8 cellular contexts compared by ENCODE assay signal in genomic region chr11:130002846-130003716, GRCh38. TPM values are rescaled to one million over a fixed set of nuclear protein-coding genes. Genes with fewer than 3 reads are reported as not detected.
A peak's percentile ranks its signal among the peaks of the same experiment; 100 is the strongest.
DNase-seq lines count a peak whose midpoint lies in the region; ATAC-seq, FAIRE-seq and TF ChIP-seq lines count a peak whose summit lies in the region.

No MANE protein-coding gene starts in this region.

- peak; percentile 72 for ATAC-seq in HG03442 (IDR thresholded peaks at IDR 0.05; ENCODE audit: unreplicated experiment)
- ATAC-seq in activated CD4-positive, alpha-beta T cell treated with anti-CD3 and anti-CD28 coated beads for 36 hours, result peak; percentile 82

- H3K4me3 ChIP-seq in BE2C (ENCODE audit: low read depth, low read length) (peak overlapping the region; percentile 88), choroid plexus epithelial cell (ENCODE audit: low read depth, low read length) (peak overlapping the region; percentile 77), kidney epithelial cell (ENCODE audit: low read depth, low read length) (peak overlapping the region; percentile 57)

- no peaks in the 10 kb centered on the region for H3K27me3 Mint-ChIP-seq in activated CD4-positive, alpha-beta T cell treated with anti-CD3 and anti-CD28 coated beads for 36 hours

- H3K4me1 ChIP-seq in BE2C, result no peaks in the 10 kb centered on the region

- no peaks in the 10 kb centered on the region for H3K9me3 ChIP-seq in BE2C

- CTCF ChIA-PET in activated CD4-positive, alpha-beta T cell treated with anti-CD3 and anti-CD28 coated beads for 36 hours (lab: Charles Lee), result interaction anchor here (0.6 to 3.5 kb wide), 7 partner anchors 7 to 428 kb away, joined by 3 to 12 read pairs (median 4); no protein-coding TSS in a partner anchor

- H3K9me3 Mint-ChIP-seq in activated CD4-positive, alpha-beta T cell treated with anti-CD3 and anti-CD28 coated beads for 36 hours (ENCODE audit: low read depth), result no peaks in the 10 kb centered on the region

- H3K36me3 ChIP-seq in BE2C, result no peaks in the 10 kb centered on the region
- H3K36me3 ChIP-seq in kidney epithelial cell (ENCODE audit: control insufficient read depth, insufficient read depth, low read length), result no peaks in the 10 kb centered on the region

- POLR2A ChIA-PET in activated CD4-positive, alpha-beta T cell treated with anti-CD3 and anti-CD28 coated beads for 36 hours (lab: Charles Lee), result interaction anchor here (0.7 to 0.9 kb wide), 2 partner anchors 119 to 721 kb away, joined by 3 read pairs; no protein-coding TSS in a partner anchor

- peak; percentile 98 for FAIRE-seq in GM19239 (lab: Jason Lieb, UNC)

- peak overlapping the region; percentile 100 for H3K27ac Mint-ChIP-seq in activated CD4-positive, alpha-beta T cell treated with anti-CD3 and anti-CD28 coated beads for 36 hours

- H3K4me3 Mint-ChIP-seq in activated CD4-positive, alpha-beta T cell treated with anti-CD3 and anti-CD28 coated beads for 36 hours, result peak overlapping the region; percentile 90

- H3K27me3 ChIP-seq in BE2C (no peaks in the 10 kb centered on the region), kidney epithelial cell (ENCODE audit: control insufficient read depth, insufficient read depth, low read length) (no peaks in the 10 kb centered on the region)

- H3K36me3 Mint-ChIP-seq in activated CD4-positive, alpha-beta T cell treated with anti-CD3 and anti-CD28 coated beads for 36 hours (ENCODE audit: low read depth), result peaks cover 4% of the 10 kb centered on the region

- intact Hi-C loops in activated CD4-positive, alpha-beta T cell treated with anti-CD3 and anti-CD28 coated beads for 36 hours (cut with DNase I, micrococcal nuclease), result loop anchor here (1.0 to 10.0 kb wide), 16 partner anchors 37 to 1718 kb away; partner anchors contain the start of genes APLP2 (in 2 of the 2), SNX19 (in 2 of the 2), ZBTB44 (in 2 of the 2) and NFRKB (in 1 of the 2)

- TF ChIP-seq CTCF in BE2C (IDR thresholded peaks at IDR 0.05; ENCODE audit: low read depth, low read length), result no peak
- no peak for TF ChIP-seq CTCF in choroid plexus epithelial cell (conservative IDR thresholded peaks at IDR 0.05; ENCODE audit: low read depth, low read length)
- TF ChIP-seq CTCF in kidney epithelial cell (IDR thresholded peaks at IDR 0.05; ENCODE audit: insufficient read depth, low read length, poor library complexity, severe bottlenecking), result no peak

- H3K4me1 Mint-ChIP-seq in activated CD4-positive, alpha-beta T cell treated with anti-CD3 and anti-CD28 coated beads for 36 hours, result peaks cover 32% of the 10 kb centered on the region

- DNase-seq in BE2C (peak; percentile 95), GM19239 (ENCODE audit: insufficient read length, low spot score) (peak; percentile 87), NCI-H510A treated with DMSO at 0.1 percent for 48 hours (lab: John Stamatoyannopoulos, UW) (peak; percentile 99), choroid plexus epithelial cell (ENCODE audit: low read depth) (peak; percentile 99), kidney epithelial cell (ENCODE audit: low read depth) (peak; percentile 81)
- DNase-seq in activated CD4-positive, alpha-beta T cell treated with anti-CD3 and anti-CD28 coated beads for 36 hours, result peak; percentile 91
- DNase-seq in stimulated activated CD4-positive, alpha-beta T cell treated with anti-CD3 and anti-CD28 coated beads, Interleukin-15, amount 100 ng/mL, for 24 hours, result peak; percentile 87

RNA-seq across cellular contexts. Expression of gene PRDM10, which starts 0.4 kb away (rescaled TPM):
- polyA plus RNA-seq in BE2C (2012; ENCODE audit: insufficient read depth, insufficient read length, low read depth), result 5.4 TPM
- total RNA-seq in activated CD4-positive, alpha-beta T cell treated with anti-CD3 and anti-CD28 coated beads for 36 hours, result 10 to 100 TPM; 15.4 to 17.3 TPM
- total RNA-seq in kidney epithelial cell, result 7.1 and 9.9 TPM in 2 replicates

Comparison
In these comparisons a context has a peak if more than half of its experiments do, and no peak if none do; other contexts are left out.
1. Peak in every context shown above with its lines: DNase-seq, ATAC-seq and H3K4me3 ChIP-seq.